ENCODE assay signal across 16 cellular contexts in genomic region chr7:13826752-13827151, GRCh38.
"Had no signal": no experiment of that assay in that cellular context is flagged by ENCODE, and none has a peak within 500 bp of the region (broad histone marks: within the 10 kb centered on the region; RNA-seq: fewer than 3 reads in every experiment).

No MANE protein-coding gene starts in this region.

- FAIRE-seq: bronchial epithelial cell had no signal

- DNase-seq: activated CD4-positive, alpha-beta T cell treated with anti-CD3 and anti-CD28 coated beads for 1 hour; activated CD4-positive, alpha-beta T cell treated with anti-CD3 and anti-CD28 coated beads, Interleukin-2, amount 50 U/mL, for 1 hour; activated T-cell treated with anti-CD3 and anti-CD28 coated beads, Interleukin-2, amount 50 U/mL, for 1 hour; adrenal gland; cerebellar nuclear complex; esophagus squamous epithelium; heart right ventricle; kidney; lower lobe of right lung; naive B cell; nucleus accumbens; right cardiac atrium; stimulated activated CD4-positive, alpha-beta T cell treated with anti-CD3 and anti-CD28 coated beads, Interleukin-2, amount 100 ng/mL, for 24 hours; stomach; WERI-Rb-1 had no signal
